14 cellular contexts compared by ENCODE assay signal in the genomic region with DNA sequence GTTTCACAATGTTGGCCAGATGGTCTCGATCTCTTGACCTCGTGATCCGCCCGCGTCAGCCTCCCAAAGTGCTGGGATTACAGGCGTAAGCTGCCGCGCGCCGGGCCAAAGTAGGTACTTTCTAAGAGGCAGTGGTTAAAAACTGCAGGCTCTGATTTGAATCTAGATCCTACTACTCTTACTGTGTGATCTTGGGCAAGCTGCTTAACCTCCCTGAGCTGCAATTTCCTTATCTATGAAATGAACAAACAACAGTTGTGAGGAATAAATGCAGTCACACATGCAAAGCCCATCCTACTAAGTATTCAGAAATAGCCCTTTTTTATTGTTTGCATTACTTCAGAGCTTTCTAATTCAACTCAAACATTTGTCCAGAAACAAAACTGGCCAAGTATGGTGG. TPM values are rescaled to one million over a fixed set of nuclear protein-coding genes. Genes with fewer than 3 reads are reported as not detected.
DNase-seq lines count a peak whose midpoint lies in the region; TF ChIP-seq lines count a peak whose summit lies in the region.
"Had no signal": no experiment of that assay in that cellular context is flagged by ENCODE, and none has a peak within 500 bp of the region (broad histone marks: within the 10 kb centered on the region; RNA-seq: fewer than 3 reads in every experiment).

No MANE protein-coding gene starts in this region.

- H3K36me3 ChIP-seq in HEK293 (ENCODE audit: control insufficient read depth in 2 of 2, insufficient read depth in 1 of 2, low read length in 2 of 2) (peaks cover 0 to 7% of the 10 kb centered on the region in 2 experiments; a peak in 2 of 3 replicates), esophagus muscularis mucosa (no peaks in the 10 kb centered on the region), neural cell (ENCODE audit: insufficient read depth, low read length) (no peaks in the 10 kb centered on the region), stomach smooth muscle (ENCODE audit: control insufficient read depth in 2 of 2, insufficient read depth in 2 of 2, low read length in 2 of 2) (peaks cover 0 to 4% of the 10 kb centered on the region in 2 donors), osteoblast (ENCODE audit: insufficient read depth, low read length) (no peaks in the 10 kb centered on the region)

- H2AFZ ChIP-seq in neural cell (ENCODE audit: low read depth, low read length) (no peak overlapping the region), osteoblast (ENCODE audit: low read length) (no peak overlapping the region)
- H2AFZ ChIP-seq: GM23248 had no signal

- no peak for TF ChIP-seq POLR2A in esophagus muscularis mucosa (IDR thresholded peaks at IDR 0.05; ENCODE audit: low read depth)

- no peaks in the 10 kb centered on the region for H4K20me1 ChIP-seq in neural cell (ENCODE audit: insufficient read depth)
- no peaks in the 10 kb centered on the region for H4K20me1 ChIP-seq in osteoblast (ENCODE audit: insufficient read depth, low read length)

- no peak for TF ChIP-seq RAD21 in neural cell (conservative IDR thresholded peaks at IDR 0.05)

- no peaks in the 10 kb centered on the region for H3K9me2 ChIP-seq in neural cell (ENCODE audit: insufficient read depth, low read length)

- DNase-seq in esophagus muscularis mucosa (ENCODE audit: extremely low spot score) (peak; percentile 12), osteoblast (ENCODE audit: insufficient read length, low spot score, missing footprints) (no peak), iPS-NIHi11 (ENCODE audit: low spot score) (no peak)
- no peak for DNase-seq in activated T-cell treated with anti-CD3 and anti-CD28 coated beads, Interleukin-2, amount 50 U/mL, for 1 hour
- DNase-seq: Calu3; CD4-positive, alpha-beta memory T cell; COR-L47; GF-D8; GM23248; H7; HCEC 1CT had no signal

- no peak overlapping the region for H3K4me3 ChIP-seq in HEK293 (ENCODE audit: low read depth, low read length)
- H3K4me3 ChIP-seq in esophagus muscularis mucosa = no peak overlapping the region
- peak overlapping the region; percentile 96 for H3K4me3 ChIP-seq in neural cell (ENCODE audit: low read length)
- H3K4me3 ChIP-seq in stomach smooth muscle (ENCODE audit: low read length in 2 of 2) = no peak overlapping the region
- H3K4me3 ChIP-seq in osteoblast (ENCODE audit: insufficient read depth, low read length) = no peak overlapping the region
- H3K4me3 ChIP-seq: GM23248 had no signal

- intact Hi-C loops in esophagus muscularis mucosa (cut with DNase I) = no loop called here

- H3K4me1 ChIP-seq in HEK293 (ENCODE audit: control insufficient read depth, insufficient read depth, low read length) (peaks cover 5% of the 10 kb centered on the region; the same call in 1 of the 2 replicates), esophagus muscularis mucosa (peaks cover 12 to 57% (median 46%) of the 10 kb centered on the region in 4 donors), stomach smooth muscle (ENCODE audit: control insufficient read depth, insufficient read depth, low read length) (peaks cover 15% of the 10 kb centered on the region), osteoblast (ENCODE audit: insufficient read depth, low read length) (no peaks in the 10 kb centered on the region)

- WGBS in esophagus muscularis mucosa = 80% methylated on average over 10 of the region's 10 CpGs

- TF ChIP-seq EP300 in esophagus muscularis mucosa (IDR thresholded peaks at IDR 0.05) = no peak
- no peak for TF ChIP-seq EP300 in neural cell (conservative IDR thresholded peaks at IDR 0.05; ENCODE audit: poor library complexity, severe bottlenecking)

- TF ChIP-seq CTCF in HEK293 (tag by site-specific recombination; IDR thresholded peaks at IDR 0.05) = no peak
- no peak for TF ChIP-seq CTCF in esophagus muscularis mucosa (IDR thresholded peaks at IDR 0.05)
- no peak for TF ChIP-seq CTCF in neural cell (IDR thresholded peaks at IDR 0.05; ENCODE audit: poor library complexity, severe bottlenecking)
- TF ChIP-seq CTCF in osteoblast (IDR thresholded peaks at IDR 0.05; ENCODE audit: extremely low read depth, low read depth, low read length) = no peak

- H3K9ac ChIP-seq in neural cell (ENCODE audit: low read length) (no peak overlapping the region), stomach smooth muscle (ENCODE audit: low read length in 2 of 2) (no peak overlapping the region)
- H3K9ac ChIP-seq: GM23248 had no signal

- peaks cover 43% of the 10 kb centered on the region for H3K79me2 ChIP-seq in neural cell (replicated peaks; ENCODE audit: insufficient read depth, low read length)
- no peaks in the 10 kb centered on the region for H3K79me2 ChIP-seq in osteoblast (ENCODE audit: insufficient read depth, low read length)

- H3F3A ChIP-seq in neural cell (ENCODE audit: insufficient read depth, low read length, poor library complexity, severe bottlenecking) = no peaks in the 10 kb centered on the region

- CTCF ChIA-PET in HEK293 (lab: Yijun Ruan, JAX) = interaction anchor here (0.8 to 10.1 kb wide), 5 partner anchors 9 to 129 kb away, joined by 3 to 125 read pairs (median 7); no protein-coding TSS in a partner anchor

- H3K27me3 ChIP-seq in esophagus muscularis mucosa (no peaks in the 10 kb centered on the region), neural cell (ENCODE audit: insufficient read depth, low read depth, low read length) (no peaks in the 10 kb centered on the region), stomach smooth muscle (ENCODE audit: control insufficient read depth in 1 of 2, insufficient read depth in 2 of 2, low read length in 2 of 2) (no peaks in the 10 kb centered on the region), osteoblast (ENCODE audit: insufficient read depth, low read length) (peaks cover 7% of the 10 kb centered on the region)

- no peaks in the 10 kb centered on the region for H3K9me3 ChIP-seq in HEK293 (ENCODE audit: control insufficient read depth, insufficient read depth, low read depth, low read length)
- H3K9me3 ChIP-seq in esophagus muscularis mucosa = no peaks in the 10 kb centered on the region
- no peaks in the 10 kb centered on the region for H3K9me3 ChIP-seq in neural cell (ENCODE audit: low read length)
- no peaks in the 10 kb centered on the region for H3K9me3 ChIP-seq in stomach smooth muscle (ENCODE audit: control insufficient read depth in 2 of 2, low read length in 2 of 2)
- no peaks in the 10 kb centered on the region for H3K9me3 ChIP-seq in osteoblast (ENCODE audit: low read depth, low read length)

- POLR2A ChIA-PET in HEK293 (lab: Yijun Ruan, JAX) = interaction anchor here (0.7 to 4.5 kb wide), 4 partner anchors 48 to 490 kb away, joined by 6 to 41 read pairs (median 10); partner anchors contain the start of gene COQ3

- H3K4me2 ChIP-seq in neural cell (ENCODE audit: low read length) (no peak overlapping the region), osteoblast (ENCODE audit: insufficient read depth, low read length) (no peak overlapping the region)

- H3K27ac ChIP-seq in HEK293 (ENCODE audit: extremely low read depth, low read depth, low read length) (no peak overlapping the region), esophagus muscularis mucosa (replicated peaks in 1 of 4) (peak overlapping the region; percentile 93 to 95 (median 94)), neural cell (ENCODE audit: low read length) (no peak overlapping the region), stomach smooth muscle (ENCODE audit: low read length) (peak overlapping the region; percentile 11), osteoblast (ENCODE audit: low read depth, low read length) (no peak overlapping the region)
- H3K27ac ChIP-seq: GM23248 had no signal

TF ChIP-seq in HEK293, 187 proteins besides CTCF, POLR2A, EP300 and RAD21:
- no peak for TF ChIP-seq ZNF654 (tag by site-specific recombination; IDR thresholded peaks at IDR 0.05; ENCODE audit: low read depth)
- 0 out of 2 replicates have a peak, but pooled peaks have one; percentile 39 for TF ChIP-seq ZNF768 (tag by site-specific recombination; IDR thresholded peaks at IDR 0.05)
TF ChIP-seq in HEK293: peak in this region for 1.

TF ChIP-seq in neural cell, 6 proteins besides CTCF, POLR2A, EP300 and RAD21:
- TF ChIP-seq EZH2 (IDR thresholded peaks at IDR 0.05; ENCODE audit: borderline replicate concordance, insufficient read depth, low read length, poor library complexity, severe bottlenecking) = no peak
- TF ChIP-seq, protein P1, sequence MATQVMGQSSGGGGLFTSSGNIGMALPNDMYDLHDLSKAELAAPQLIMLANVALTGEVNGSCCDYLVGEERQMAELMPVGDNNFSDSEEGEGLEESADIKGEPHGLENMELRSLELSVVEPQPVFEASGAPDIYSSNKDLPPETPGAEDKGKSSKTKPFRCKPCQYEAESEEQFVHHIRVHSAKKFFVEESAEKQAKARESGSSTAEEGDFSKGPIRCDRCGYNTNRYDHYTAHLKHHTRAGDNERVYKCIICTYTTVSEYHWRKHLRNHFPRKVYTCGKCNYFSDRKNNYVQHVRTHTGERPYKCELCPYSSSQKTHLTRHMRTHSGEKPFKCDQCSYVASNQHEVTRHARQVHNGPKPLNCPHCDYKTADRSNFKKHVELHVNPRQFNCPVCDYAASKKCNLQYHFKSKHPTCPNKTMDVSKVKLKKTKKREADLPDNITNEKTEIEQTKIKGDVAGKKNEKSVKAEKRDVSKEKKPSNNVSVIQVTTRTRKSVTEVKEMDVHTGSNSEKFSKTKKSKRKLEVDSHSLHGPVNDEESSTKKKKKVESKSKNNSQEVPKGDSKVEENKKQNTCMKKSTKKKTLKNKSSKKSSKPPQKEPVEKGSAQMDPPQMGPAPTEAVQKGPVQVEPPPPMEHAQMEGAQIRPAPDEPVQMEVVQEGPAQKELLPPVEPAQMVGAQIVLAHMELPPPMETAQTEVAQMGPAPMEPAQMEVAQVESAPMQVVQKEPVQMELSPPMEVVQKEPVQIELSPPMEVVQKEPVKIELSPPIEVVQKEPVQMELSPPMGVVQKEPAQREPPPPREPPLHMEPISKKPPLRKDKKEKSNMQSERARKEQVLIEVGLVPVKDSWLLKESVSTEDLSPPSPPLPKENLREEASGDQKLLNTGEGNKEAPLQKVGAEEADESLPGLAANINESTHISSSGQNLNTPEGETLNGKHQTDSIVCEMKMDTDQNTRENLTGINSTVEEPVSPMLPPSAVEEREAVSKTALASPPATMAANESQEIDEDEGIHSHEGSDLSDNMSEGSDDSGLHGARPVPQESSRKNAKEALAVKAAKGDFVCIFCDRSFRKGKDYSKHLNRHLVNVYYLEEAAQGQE (IDR thresholded peaks at IDR 0.05; ENCODE audit: borderline replicate concordance) = no peak
- TF ChIP-seq SMC3 (conservative IDR thresholded peaks at IDR 0.05; ENCODE audit: poor library complexity) = no peak
- TF ChIP-seq POLR2AphosphoS5 (IDR thresholded peaks at IDR 0.05) = no peak
- TF ChIP-seq MXI1 (conservative IDR thresholded peaks at IDR 0.05; ENCODE audit: poor library complexity, severe bottlenecking) = no peak

RNA-seq across cellular contexts. Expression of gene FAXC, which starts 2.9 kb away (rescaled TPM):
- total RNA-seq in esophagus muscularis mucosa = 10 to 100 TPM; 22.2 to 44.7 (median 41.8) TPM
- 106 and 130 TPM in 2 replicates for polyA plus RNA-seq in neural cell
- polyA minus RNA-seq in neural cell = 90.8 and 113 TPM in 2 replicates
- 0.88 and 1.1 TPM in 2 replicates for total RNA-seq in osteoblast
- total RNA-seq: CD4-positive, alpha-beta memory T cell had no signal
- polyA plus RNA-seq: CD4-positive, alpha-beta memory T cell had no signal

RNA-seq across cellular contexts. Expression of gene COQ3, which starts 47.4 kb away (rescaled TPM):
- total RNA-seq in esophagus muscularis mucosa = 1 to 10 TPM; 3.4 to 9.1 (median 6.1) TPM
- polyA plus RNA-seq in neural cell = 23.0 and 23.5 TPM in 2 replicates
- 10.0 and 10.7 TPM in 2 replicates for polyA minus RNA-seq in neural cell
- total RNA-seq in osteoblast = 2.5 and 3.5 TPM in 2 replicates

Comparison
In these comparisons a context has a peak if more than half of its experiments do, and no peak if none do; other contexts are left out.
1. H3K27ac ChIP-seq: peak in esophagus muscularis mucosa (4 of 4) and stomach smooth muscle (single experiment); none in HEK293 (single experiment), neural cell (single experiment) and osteoblast (single experiment).
2. RNA of gene FAXC, which starts 2.9 kb away (total RNA-seq): 22.2 to 44.7 TPM in esophagus muscularis mucosa; 0.88 to 1.1 TPM in osteoblast; every median in the first group is over 10 times any median in the second.